1 cellular context compared by ENCODE assay signal in the genomic region with DNA sequence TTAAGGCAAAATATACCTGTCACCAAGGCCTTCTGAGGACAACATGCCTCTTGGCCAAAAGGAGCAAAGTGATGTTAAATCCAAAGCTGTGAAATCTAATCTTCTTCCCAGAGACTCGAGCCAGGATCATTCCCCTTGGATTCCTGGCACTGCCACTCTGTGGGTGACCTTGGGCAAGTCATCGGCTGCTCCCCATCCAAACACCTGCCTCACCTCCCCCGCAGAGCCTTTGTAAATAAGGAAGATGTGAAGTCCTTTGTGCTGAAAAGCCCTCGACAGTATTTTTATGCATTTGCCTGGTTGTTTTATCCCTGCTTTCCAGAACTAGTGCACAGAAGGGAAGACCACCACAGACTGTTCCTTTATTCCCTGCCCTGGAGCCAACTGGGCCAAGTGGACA.
TF ChIP-seq lines count a peak whose summit lies in the region.

No MANE protein-coding gene starts in this region.

TF ChIP-seq in WTC11, 78 proteins besides CTCF, POLR2A, EP300 and RAD21 (continued from another document):
- TF ChIP-seq, protein P1, sequence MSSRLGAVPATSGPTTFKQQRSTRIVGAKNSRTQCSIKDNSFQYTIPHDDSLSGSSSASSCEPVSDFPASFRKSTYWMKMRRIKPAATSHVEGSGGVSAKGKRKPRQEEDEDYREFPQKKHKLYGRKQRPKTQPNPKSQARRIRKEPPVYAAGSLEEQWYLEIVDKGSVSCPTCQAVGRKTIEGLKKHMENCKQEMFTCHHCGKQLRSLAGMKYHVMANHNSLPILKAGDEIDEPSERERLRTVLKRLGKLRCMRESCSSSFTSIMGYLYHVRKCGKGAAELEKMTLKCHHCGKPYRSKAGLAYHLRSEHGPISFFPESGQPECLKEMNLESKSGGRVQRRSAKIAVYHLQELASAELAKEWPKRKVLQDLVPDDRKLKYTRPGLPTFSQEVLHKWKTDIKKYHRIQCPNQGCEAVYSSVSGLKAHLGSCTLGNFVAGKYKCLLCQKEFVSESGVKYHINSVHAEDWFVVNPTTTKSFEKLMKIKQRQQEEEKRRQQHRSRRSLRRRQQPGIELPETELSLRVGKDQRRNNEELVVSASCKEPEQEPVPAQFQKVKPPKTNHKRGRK (CRISPR knock-in tag; IDR thresholded peaks at IDR 0.05; ENCODE audit: borderline replicate concordance), result no peak
- TF ChIP-seq FOXP4 (CRISPR knock-in tag; IDR thresholded peaks at IDR 0.05) (no peak), SP1 (CRISPR knock-in tag; conservative IDR thresholded peaks at IDR 0.05) (no peak), FOXP1 (CRISPR knock-in tag; IDR thresholded peaks at IDR 0.05; ENCODE audit: borderline replicate concordance) (no peak), PRRX2 (CRISPR knock-in tag; IDR thresholded peaks at IDR 0.05) (no peak), TP53 (CRISPR knock-in tag; IDR thresholded peaks at IDR 0.05) (no peak), ZNF317 (CRISPR knock-in tag; IDR thresholded peaks at IDR 0.05; ENCODE audit: borderline replicate concordance, low read depth) (no peak), GTF2I (CRISPR knock-in tag; conservative IDR thresholded peaks at IDR 0.05) (no peak), MLX (CRISPR knock-in tag; IDR thresholded peaks at IDR 0.05) (no peak), IRF1 (CRISPR knock-in tag; IDR thresholded peaks at IDR 0.05) (no peak), RORB (CRISPR knock-in tag; IDR thresholded peaks at IDR 0.05) (no peak)
- TF ChIP-seq, protein P2, sequence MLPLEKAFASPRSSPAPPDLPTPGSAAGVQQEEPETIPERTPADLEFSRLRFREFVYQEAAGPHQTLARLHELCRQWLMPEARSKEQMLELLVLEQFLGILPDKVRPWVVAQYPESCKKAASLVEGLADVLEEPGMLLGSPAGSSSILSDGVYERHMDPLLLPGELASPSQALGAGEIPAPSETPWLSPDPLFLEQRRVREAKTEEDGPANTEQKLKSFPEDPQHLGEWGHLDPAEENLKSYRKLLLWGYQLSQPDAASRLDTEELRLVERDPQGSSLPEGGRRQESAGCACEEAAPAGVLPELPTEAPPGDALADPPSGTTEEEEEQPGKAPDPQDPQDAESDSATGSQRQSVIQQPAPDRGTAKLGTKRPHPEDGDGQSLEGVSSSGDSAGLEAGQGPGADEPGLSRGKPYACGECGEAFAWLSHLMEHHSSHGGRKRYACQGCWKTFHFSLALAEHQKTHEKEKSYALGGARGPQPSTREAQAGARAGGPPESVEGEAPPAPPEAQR (CRISPR knock-in tag; IDR thresholded peaks at IDR 0.05), result no peak
- TF ChIP-seq, protein P3, sequence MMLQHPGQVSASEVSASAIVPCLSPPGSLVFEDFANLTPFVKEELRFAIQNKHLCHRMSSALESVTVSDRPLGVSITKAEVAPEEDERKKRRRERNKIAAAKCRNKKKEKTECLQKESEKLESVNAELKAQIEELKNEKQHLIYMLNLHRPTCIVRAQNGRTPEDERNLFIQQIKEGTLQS (CRISPR knock-in tag; conservative IDR thresholded peaks at IDR 0.05), result no peak
